In genomic region chr6:170227521-170227983, GRCh38 we compare ENCODE assay signal across 22 cellular contexts.
DNase-seq lines count a peak whose midpoint lies in the region; ATAC-seq and TF ChIP-seq lines count a peak whose summit lies in the region.
"Had no signal": no experiment of that assay in that cellular context is flagged by ENCODE, and none has a peak within 500 bp of the region (broad histone marks: within the 10 kb centered on the region; RNA-seq: fewer than 3 reads in every experiment).

No MANE protein-coding gene starts in this region.

- in situ Hi-C loops in Panc1 (cut with HindIII; ENCODE audit: low pct_unique_long_range_greater_than_20kb, low sequenced_read_pairs), result no loop called here

- peaks cover 9% of the 10 kb centered on the region for H3K4me1 Mint-ChIP-seq in activated CD4-positive, alpha-beta memory T cell treated with anti-CD3 and anti-CD28 coated beads, Interleukin-2, amount 10 ng/mL, durations not matched to agents 7 days and 5 days
- H3K4me1 Mint-ChIP-seq: activated CD4-positive, alpha-beta T cell treated with anti-CD3 and anti-CD28 coated beads, Interleukin-2, amount 10 ng/mL, durations not matched to agents 24 days and 14 days had no signal

- H3K27ac ChIP-seq in Panc1 (ENCODE audit: low read length), result no peak overlapping the region
- no peak overlapping the region for H3K27ac ChIP-seq in thyroid gland
- H3K27ac ChIP-seq: upper lobe of left lung, WERI-Rb-1 had no signal

- H3K27ac Mint-ChIP-seq in activated CD4-positive, alpha-beta memory T cell treated with anti-CD3 and anti-CD28 coated beads, Interleukin-2, amount 10 ng/mL, durations not matched to agents 7 days and 5 days, result no peak overlapping the region
- H3K27ac Mint-ChIP-seq: activated CD4-positive, alpha-beta T cell treated with anti-CD3 and anti-CD28 coated beads, Interleukin-2, amount 10 ng/mL, durations not matched to agents 24 days and 14 days; activated naive CD4-positive, alpha-beta T cell treated with anti-CD3 and anti-CD28 coated beads, Interleukin-2, amount 10 ng/mL, durations not matched to agents 7 days and 5 days; activated T-cell treated with anti-CD3 and anti-CD28 coated beads, Interleukin-2, amount 50 U/mL, for 72 hours; CD4-positive, alpha-beta memory T cell; GM23338; naive thymus-derived CD8-positive, alpha-beta T cell had no signal

- 89 to 97% methylated on average over 10 to 11 of the region's 14 CpGs for WGBS in thyroid gland, 2 donors

- H3K27me3 Mint-ChIP-seq in activated CD4-positive, alpha-beta memory T cell treated with anti-CD3 and anti-CD28 coated beads, Interleukin-2, amount 10 ng/mL, durations not matched to agents 7 days and 5 days, result no peaks in the 10 kb centered on the region
- H3K27me3 Mint-ChIP-seq: naive thymus-derived CD8-positive, alpha-beta T cell had no signal

- no peak for TF ChIP-seq POLR2A in thyroid gland (IDR thresholded peaks at IDR 0.05)

- H3K27me3 ChIP-seq in Panc1 (ENCODE audit: control insufficient read depth, insufficient read depth, low read length) (no peaks in the 10 kb centered on the region), thyroid gland (no peaks in the 10 kb centered on the region)
- H3K27me3 ChIP-seq: upper lobe of left lung had no signal

- H3K9me3 Mint-ChIP-seq in activated CD4-positive, alpha-beta memory T cell treated with anti-CD3 and anti-CD28 coated beads, Interleukin-2, amount 10 ng/mL, durations not matched to agents 7 days and 5 days, result no peaks in the 10 kb centered on the region
- H3K9me3 Mint-ChIP-seq: activated CD4-positive, alpha-beta T cell treated with anti-CD3 and anti-CD28 coated beads, Interleukin-2, amount 10 ng/mL, durations not matched to agents 24 days and 14 days; activated naive CD4-positive, alpha-beta T cell treated with anti-CD3 and anti-CD28 coated beads, Interleukin-2, amount 10 ng/mL, durations not matched to agents 7 days and 5 days; activated T-cell treated with anti-CD3 and anti-CD28 coated beads, Interleukin-2, amount 50 U/mL, for 72 hours; CD4-positive, alpha-beta memory T cell; central memory CD8-positive, alpha-beta T cell; GM23338; naive thymus-derived CD8-positive, alpha-beta T cell had no signal

- DNase-seq in ELR (ENCODE audit: low read depth), result peak; percentile 12
- DNase-seq in Panc1 (ENCODE audit: low read depth, low spot score), result no peak
- peak; percentile 4 for DNase-seq in iris pigment epithelial cell (ENCODE audit: low read depth)
- DNase-seq in posterior vena cava (ENCODE audit: low spot score), result peak; percentile 72
- no peak for DNase-seq in activated CD4-positive, alpha-beta memory T cell treated with anti-CD3 and anti-CD28 coated beads, Interleukin-2, amount 10 ng/mL, durations not matched to agents 7 days and 5 days
- no peak for DNase-seq in thyroid gland
- no peak for DNase-seq in retina
- DNase-seq: activated CD4-positive, alpha-beta T cell treated with anti-CD3 and anti-CD28 coated beads, Interleukin-2, amount 10 ng/mL, durations not matched to agents 24 days and 14 days; activated naive CD4-positive, alpha-beta T cell treated with anti-CD3 and anti-CD28 coated beads, Interleukin-2, amount 10 ng/mL, durations not matched to agents 7 days and 5 days; activated T-cell treated with anti-CD3 and anti-CD28 coated beads, Interleukin-2, amount 50 U/mL, for 72 hours; amniotic stem cell; CD4-positive, alpha-beta memory T cell; kidney glomerular epithelial cell; NCI-H1105; NCI-H2029; NCI-H2227 treated with DMSO at 0.1 percent for 48 hours; upper lobe of left lung; WERI-Rb-1 had no signal

- no peak overlapping the region for H3K4me3 Mint-ChIP-seq in activated CD4-positive, alpha-beta memory T cell treated with anti-CD3 and anti-CD28 coated beads, Interleukin-2, amount 10 ng/mL, durations not matched to agents 7 days and 5 days
- H3K4me3 Mint-ChIP-seq: activated CD4-positive, alpha-beta T cell treated with anti-CD3 and anti-CD28 coated beads, Interleukin-2, amount 10 ng/mL, durations not matched to agents 24 days and 14 days; activated naive CD4-positive, alpha-beta T cell treated with anti-CD3 and anti-CD28 coated beads, Interleukin-2, amount 10 ng/mL, durations not matched to agents 7 days and 5 days; activated T-cell treated with anti-CD3 and anti-CD28 coated beads, Interleukin-2, amount 50 U/mL, for 72 hours; CD4-positive, alpha-beta memory T cell; central memory CD8-positive, alpha-beta T cell; GM23338; naive thymus-derived CD8-positive, alpha-beta T cell had no signal

- H3K4me1 ChIP-seq in Panc1 (ENCODE audit: control insufficient read depth, insufficient read depth, low read length) (no peaks in the 10 kb centered on the region; the same call in 1 of the 2 replicates), thyroid gland (no peaks in the 10 kb centered on the region)

- no TSS peak for BruUV-seq in Panc1 (replicated peaks; lab: Mats Ljungman, UMichigan)

- TF ChIP-seq CTCF in Panc1 (IDR thresholded peaks at IDR 0.05) (no peak), thyroid gland (IDR thresholded peaks at IDR 0.05) (no peak)

- CTCF ChIA-PET in Panc1 (lab: Charles Lee), result no interaction called here
- CTCF ChIA-PET in activated CD4-positive, alpha-beta memory T cell treated with anti-CD3 and anti-CD28 coated beads, Interleukin-2, amount 10 ng/mL, durations not matched to agents 7 days and 5 days (lab: Charles Lee), result no interaction called here

- POLR2A ChIA-PET in Panc1 (lab: Charles Lee), result interaction anchor here (0.6 kb wide), 1 partner anchor 14 kb away, joined by 3 read pairs; no protein-coding TSS in a partner anchor
- POLR2A ChIA-PET in activated CD4-positive, alpha-beta memory T cell treated with anti-CD3 and anti-CD28 coated beads, Interleukin-2, amount 10 ng/mL, durations not matched to agents 7 days and 5 days (lab: Charles Lee), result no interaction called here

- H3K36me3 ChIP-seq in Panc1 (ENCODE audit: control insufficient read depth, insufficient read depth, low read length), result no peaks in the 10 kb centered on the region
- no peaks in the 10 kb centered on the region for H3K36me3 ChIP-seq in thyroid gland
- H3K36me3 ChIP-seq: upper lobe of left lung, WERI-Rb-1 had no signal

- peak; percentile 36; the same call in 1 of the 2 replicates for ATAC-seq in Panc1
- ATAC-seq in HG02885 (IDR thresholded peaks at IDR 0.05; ENCODE audit: poor library complexity, unreplicated experiment), result no peak
- ATAC-seq: activated T-cell treated with anti-CD3 and anti-CD28 coated beads, Interleukin-2, amount 50 U/mL, for 72 hours; GM23338; naive thymus-derived CD8-positive, alpha-beta T cell had no signal

- intact Hi-C loops in Panc1 (cut with micrococcal nuclease; ENCODE audit: unreplicated experiment), result no loop called here
- intact Hi-C loops in posterior vena cava (cut with DNase I), result no loop called here
- intact Hi-C loops in thyroid gland (cut with DNase I), result no loop called here

- H3K4me3 ChIP-seq in Panc1 (ENCODE audit: low read depth in 2 of 2, low read length in 2 of 2) (no peak overlapping the region), thyroid gland (replicated peaks in 1 of 3) (no peak overlapping the region)
- H3K4me3 ChIP-seq: GM23338, upper lobe of left lung had no signal

- H3K9me3 ChIP-seq in Panc1 (ENCODE audit: control insufficient read depth, insufficient read depth, low read depth, low read length) (no peaks in the 10 kb centered on the region), thyroid gland (no peaks in the 10 kb centered on the region)
- H3K9me3 ChIP-seq: upper lobe of left lung had no signal

- no peaks in the 10 kb centered on the region for H3K36me3 Mint-ChIP-seq in activated CD4-positive, alpha-beta memory T cell treated with anti-CD3 and anti-CD28 coated beads, Interleukin-2, amount 10 ng/mL, durations not matched to agents 7 days and 5 days (ENCODE audit: low read depth)
- H3K36me3 Mint-ChIP-seq: activated naive CD4-positive, alpha-beta T cell treated with anti-CD3 and anti-CD28 coated beads, Interleukin-2, amount 10 ng/mL, durations not matched to agents 7 days and 5 days; CD4-positive, alpha-beta memory T cell; naive thymus-derived CD8-positive, alpha-beta T cell had no signal

Comparison
In these comparisons a context has a peak if more than half of its experiments do, and no peak if none do; other contexts are left out.
1. DNase-seq: peak in ELR (single experiment), iris pigment epithelial cell (single experiment) and posterior vena cava (single experiment); none in Panc1 (single experiment), activated CD4-positive, alpha-beta memory T cell treated with anti-CD3 and anti-CD28 coated beads, Interleukin-2, amount 10 ng/mL, durations not matched to agents 7 days and 5 days (single experiment), thyroid gland (0 of 2) and retina (single experiment).